Comparison of ENCODE assay signal across 18 cellular contexts in the genomic region with DNA sequence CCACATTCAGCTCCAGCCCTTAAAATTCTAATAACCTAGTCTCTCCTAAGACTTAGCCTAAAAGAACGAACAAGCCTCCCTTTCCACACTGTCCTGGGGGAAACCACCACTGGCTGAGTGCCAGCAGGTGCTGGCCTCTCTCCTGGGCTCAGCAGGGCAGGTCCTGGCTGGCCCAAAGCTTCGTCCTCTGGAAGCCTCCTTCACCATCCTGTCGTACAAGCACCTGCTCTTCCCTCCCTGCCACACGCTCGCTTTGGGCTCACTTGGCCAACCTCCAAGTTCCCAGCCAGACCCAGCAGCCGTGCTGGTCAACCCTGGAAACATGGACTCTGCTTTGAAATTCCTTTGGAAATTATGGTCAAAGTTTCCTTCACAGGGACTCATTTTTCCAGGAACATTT.
"Had no signal": no experiment of that assay in that cellular context is flagged by ENCODE, and none has a peak within 500 bp of the region (broad histone marks: within the 10 kb centered on the region; RNA-seq: fewer than 3 reads in every experiment).

No MANE protein-coding gene starts in this region.

- H3K27me3 ChIP-seq: neural progenitor cell, pancreas, vagina had no signal

- H3K4me3 Mint-ChIP-seq: activated naive CD8-positive, alpha-beta T cell; naive B cell; neural progenitor cell; stimulated activated effector memory CD8-positive, alpha-beta T cell treated with anti-CD3 and anti-CD28 coated beads, Interleukin-12 subunit alpha, Interleukin-12 subunit beta, amount 100 ng/mL, for 72 hours had no signal

- H3K36me3 Mint-ChIP-seq: activated naive CD8-positive, alpha-beta T cell; naive B cell; neural progenitor cell; stimulated activated effector memory CD8-positive, alpha-beta T cell treated with anti-CD3 and anti-CD28 coated beads, Interleukin-12 subunit alpha, Interleukin-12 subunit beta, amount 100 ng/mL, for 72 hours had no signal

- H3K9ac ChIP-seq: neural progenitor cell had no signal

- ATAC-seq: esophagus mucosa; pancreas; stimulated activated effector memory CD8-positive, alpha-beta T cell treated with anti-CD3 and anti-CD28 coated beads, Interleukin-12 subunit alpha, Interleukin-12 subunit beta, amount 100 ng/mL, for 72 hours had no signal

- H3K36me3 ChIP-seq: neural progenitor cell, pancreas, thoracic aorta, vagina had no signal

- H2AFZ ChIP-seq: neural progenitor cell had no signal

- FAIRE-seq: colon, endometrium, pancreas had no signal

- H3K9me3 Mint-ChIP-seq: naive B cell; neural progenitor cell; stimulated activated effector memory CD8-positive, alpha-beta T cell treated with anti-CD3 and anti-CD28 coated beads, Interleukin-12 subunit alpha, Interleukin-12 subunit beta, amount 100 ng/mL, for 72 hours had no signal

- DNase-seq: activated CD4-positive, alpha-beta T cell treated with anti-CD3 and anti-CD28 coated beads, Interleukin-2, amount 50 U/mL, for 1 hour; activated CD8-positive, alpha-beta memory T cell treated with anti-CD3 and anti-CD28 coated beads for 24 hours; activated gamma-delta T cell treated with Interleukin-2 at 50 U/mL for 16 hours; amniotic stem cell; caudate nucleus; islet precursor cell; naive B cell; pancreas; stimulated activated CD4-positive, alpha-beta T cell treated with anti-CD3 and anti-CD28 coated beads, Interleukin-12 subunit alpha, Interleukin-12 subunit beta, amount 100 ng/mL, for 4 hours had no signal

- H3K27ac ChIP-seq: neural progenitor cell, pancreas, thoracic aorta, vagina had no signal

- H3K4me1 Mint-ChIP-seq: naive B cell; stimulated activated effector memory CD8-positive, alpha-beta T cell treated with anti-CD3 and anti-CD28 coated beads, Interleukin-12 subunit alpha, Interleukin-12 subunit beta, amount 100 ng/mL, for 72 hours had no signal

- H3K4me2 ChIP-seq: neural progenitor cell had no signal

- H3K4me3 ChIP-seq: lung, neural progenitor cell, pancreas, thoracic aorta, vagina had no signal

- H3K9me3 ChIP-seq: pancreas, thoracic aorta, vagina had no signal

- H3K4me1 ChIP-seq: neural progenitor cell, pancreas had no signal

- H3K27ac Mint-ChIP-seq: activated naive CD8-positive, alpha-beta T cell; naive B cell; neural progenitor cell; stimulated activated effector memory CD8-positive, alpha-beta T cell treated with anti-CD3 and anti-CD28 coated beads, Interleukin-12 subunit alpha, Interleukin-12 subunit beta, amount 100 ng/mL, for 72 hours had no signal
